In the genomic region with DNA sequence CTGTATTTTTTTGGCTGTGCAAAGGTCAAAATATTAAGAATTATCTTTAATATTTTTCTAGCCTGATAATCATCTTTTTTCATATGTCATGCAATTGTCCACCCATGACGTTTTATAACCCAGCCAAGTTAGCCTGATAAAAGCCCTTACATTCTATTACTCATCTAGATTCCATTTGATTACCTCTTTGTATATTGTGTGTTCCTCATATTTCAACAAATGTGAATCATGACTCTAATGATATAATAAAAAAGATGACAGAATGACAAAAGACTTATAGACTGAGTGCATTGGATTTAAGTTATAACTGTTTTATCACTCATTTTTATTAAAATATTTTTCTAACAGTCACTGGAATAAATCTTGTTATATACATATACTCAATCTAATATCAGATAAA, we compare ENCODE assay signal across 32 cellular contexts.
"Had no signal": no experiment of that assay in that cellular context is flagged by ENCODE, and none has a peak within 500 bp of the region (broad histone marks: within the 10 kb centered on the region; RNA-seq: fewer than 3 reads in every experiment).

No MANE protein-coding gene starts in this region.

- ATAC-seq: activated CD4-positive, CD25-positive, alpha-beta regulatory T cell treated with anti-CD3 and anti-CD28 coated beads, Interleukin-2, amount 50 U/mL, for 24 hours; activated CD8-positive, alpha-beta T cell treated with anti-CD3 and anti-CD28 coated beads for 36 hours; activated T-cell treated with anti-CD3 and anti-CD28 coated beads, Interleukin-2, amount 50 U/mL, for 4 hours; activated T-helper 17 cell treated with anti-CD3 and anti-CD28 coated beads, Interleukin-2, amount 50 U/mL, for 72 hours; gastroesophageal sphincter; heart right ventricle; T-cell had no signal

- H3K9me3 ChIP-seq: colonic mucosa, esophagus squamous epithelium, gastroesophageal sphincter, heart right ventricle had no signal

- H3K4me3 Mint-ChIP-seq: activated B cell treated with CpG ODN at 0.5 μM for 24 hours; activated CD8-positive, alpha-beta T cell treated with anti-CD3 and anti-CD28 coated beads for 36 hours; activated naive CD8-positive, alpha-beta T cell; activated T-cell treated with anti-CD3 and anti-CD28 coated beads, Interleukin-2, amount 50 U/mL, for 4 hours; activated T-helper 17 cell treated with anti-CD3 and anti-CD28 coated beads, Interleukin-2, amount 50 U/mL, for 72 hours; endodermal cell; T-cell; T-helper 1 cell treated with Interleukin-12 subunit alpha and Interleukin-12 subunit beta and Interleukin-4 antibody, amounts not matched to agents 30 μg/mL and 1 μg/mL, for 36 hours had no signal

- H3K9me3 Mint-ChIP-seq: endodermal cell had no signal

- H3K27ac Mint-ChIP-seq: activated B cell treated with CpG ODN at 0.5 μM for 24 hours; activated CD8-positive, alpha-beta T cell treated with anti-CD3 and anti-CD28 coated beads for 36 hours; activated naive CD8-positive, alpha-beta T cell; activated T-helper 17 cell treated with anti-CD3 and anti-CD28 coated beads, Interleukin-2, amount 50 U/mL, for 72 hours; endodermal cell; T-cell; T-helper 1 cell treated with Interleukin-12 subunit alpha and Interleukin-12 subunit beta and Interleukin-4 antibody, amounts not matched to agents 30 μg/mL and 1 μg/mL, for 36 hours had no signal

- H3K36me3 Mint-ChIP-seq: activated naive CD8-positive, alpha-beta T cell; T-cell had no signal

- FAIRE-seq: astrocyte had no signal

- H3K4me1 Mint-ChIP-seq: activated B cell treated with CpG ODN at 0.5 μM for 24 hours; activated T-helper 17 cell treated with anti-CD3 and anti-CD28 coated beads, Interleukin-2, amount 50 U/mL, for 72 hours; endodermal cell; T-cell had no signal

- DNase-seq: activated B cell treated with CpG ODN at 0.5 μM for 24 hours; activated CD4-positive, alpha-beta T cell treated with anti-CD3 and anti-CD28 coated beads for 48 hours; activated CD4-positive, alpha-beta T cell treated with anti-CD3 and anti-CD28 coated beads, Interleukin-2, amount 50 U/mL, for 1 hour; activated CD4-positive, alpha-beta T cell treated with anti-CD3 and anti-CD28 coated beads, Interleukin-2, amount 50 U/mL, for 48 hours; activated CD8-positive, alpha-beta memory T cell treated with anti-CD3 and anti-CD28 coated beads for 24 hours; activated CD8-positive, alpha-beta T cell treated with anti-CD3 and anti-CD28 coated beads for 36 hours; activated effector memory CD4-positive, alpha-beta T cell treated with Interleukin-2 at 50 U/mL for 16 hours; activated gamma-delta T cell treated with Interleukin-2 at 50 U/mL for 16 hours; activated naive CD4-positive, alpha-beta T cell treated with anti-CD3 and anti-CD28 coated beads, Interleukin-2, amount 50 U/mL, for 16 hours; activated naive CD4-positive, alpha-beta T cell treated with Interleukin-2 at 50 U/mL for 16 hours; activated T-cell treated with anti-CD3 and anti-CD28 coated beads, Interleukin-2, amount 50 U/mL, for 4 hours; amniotic stem cell; anterior cingulate cortex; central memory CD4-positive, alpha-beta T cell; cerebellar nuclear complex; colonic mucosa; effector CD8-positive, alpha-beta T cell; endodermal cell; esophagus squamous epithelium; foreskin melanocyte; heart right ventricle; T-cell; T1000; WERI-Rb-1 had no signal

- H3K27ac ChIP-seq: cardiac muscle cell, colonic mucosa, epithelial cell of prostate, esophagus squamous epithelium, gastroesophageal sphincter, heart right ventricle, WERI-Rb-1 had no signal

- H3K4me1 ChIP-seq: colonic mucosa, esophagus squamous epithelium, gastroesophageal sphincter, heart right ventricle had no signal

- H3K4me3 ChIP-seq: cardiac muscle cell, colonic mucosa, esophagus squamous epithelium, gastroesophageal sphincter, heart right ventricle had no signal

- H3K36me3 ChIP-seq: cardiac muscle cell, colonic mucosa, esophagus squamous epithelium, gastroesophageal sphincter, heart right ventricle, WERI-Rb-1 had no signal

- H3K27me3 Mint-ChIP-seq: activated B cell treated with CpG ODN at 0.5 μM for 24 hours; activated CD8-positive, alpha-beta T cell treated with anti-CD3 and anti-CD28 coated beads for 36 hours; activated naive CD8-positive, alpha-beta T cell; activated T-helper 17 cell treated with anti-CD3 and anti-CD28 coated beads, Interleukin-2, amount 50 U/mL, for 72 hours; T-cell had no signal

- H3K27me3 ChIP-seq: cardiac muscle cell, colonic mucosa, esophagus squamous epithelium, gastroesophageal sphincter, heart right ventricle had no signal
